ENCODE assay signal across 1 cellular context in genomic region chr13:112952759-112953541, GRCh38.
TF ChIP-seq lines count a peak whose summit lies in the region.

No MANE protein-coding gene starts in this region.

TF ChIP-seq in H1, 55 proteins besides CTCF, POLR2A, EP300 and RAD21 (continued from another document):
- TF ChIP-seq NRF1 (IDR thresholded peaks at IDR 0.05; ENCODE audit: low read depth, low read length) (no peak), TEAD4 (IDR thresholded peaks at IDR 0.05; ENCODE audit: low read depth, low read length) (no peak), RXRA (IDR thresholded peaks at IDR 0.05; ENCODE audit: insufficient read depth, low read depth, low read length) (no peak), KDM1A (IDR thresholded peaks at IDR 0.05; ENCODE audit: borderline replicate concordance, low read length) (no peak)
